11 cellular contexts compared by ENCODE assay signal in the genomic region with DNA sequence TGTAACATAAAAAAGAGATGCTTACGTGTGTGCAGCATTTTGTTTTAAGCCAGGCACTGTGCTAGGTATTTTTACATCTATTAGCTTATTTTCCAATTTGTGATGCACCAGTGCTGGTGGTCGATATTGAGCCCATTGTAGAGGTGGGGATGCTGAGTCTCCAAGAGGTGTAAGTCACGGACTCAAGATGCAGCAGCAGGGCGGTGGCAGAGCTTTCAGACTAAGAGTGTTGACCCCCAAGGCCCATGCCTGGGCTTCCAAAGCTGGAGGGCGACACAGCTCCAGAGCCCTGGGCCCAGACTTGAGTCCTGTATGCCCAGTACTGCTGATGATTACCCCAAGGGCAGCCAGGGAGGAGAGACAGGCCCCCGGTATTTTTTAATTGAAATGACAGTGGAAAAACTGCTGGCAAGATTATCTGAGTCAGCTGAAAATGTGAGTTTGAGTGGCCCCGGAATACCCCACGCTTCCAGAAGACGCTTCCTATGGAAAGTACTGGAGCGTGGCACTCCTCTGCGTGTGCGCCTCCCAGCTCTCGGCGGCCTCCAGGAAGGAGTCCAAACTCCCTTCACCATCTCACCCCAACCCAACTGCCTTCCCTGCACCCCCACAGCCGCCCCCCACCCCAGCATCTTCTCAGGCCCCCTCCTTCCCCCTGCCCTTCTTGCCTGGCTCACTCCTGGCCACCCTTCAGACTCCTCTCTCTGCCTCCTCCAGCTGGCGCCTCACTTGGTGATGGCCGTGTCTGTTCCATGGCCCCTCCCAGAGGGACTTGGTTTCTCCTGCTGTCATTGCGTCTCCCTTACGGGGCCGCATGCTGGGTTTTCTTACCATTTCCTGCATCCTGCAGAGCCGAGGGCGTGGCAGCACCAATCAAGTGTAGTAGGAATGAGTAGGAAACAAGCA. TPM values are rescaled to one million over a fixed set of nuclear protein-coding genes. Genes with fewer than 3 reads are reported as not detected.
DNase-seq lines count a peak whose midpoint lies in the region; ATAC-seq and TF ChIP-seq lines count a peak whose summit lies in the region.
"Had no signal": no experiment of that assay in that cellular context is flagged by ENCODE, and none has a peak within 500 bp of the region (broad histone marks: within the 10 kb centered on the region; RNA-seq: fewer than 3 reads in every experiment).

No MANE protein-coding gene starts in this region.

- no peak for TF ChIP-seq RAD21 in liver (IDR thresholded peaks at IDR 0.05)

- peaks cover 35% of the 10 kb centered on the region for H3K36me3 Mint-ChIP-seq in activated CD4-positive, alpha-beta T cell treated with anti-CD3 and anti-CD28 coated beads, Interleukin-2, amount 10 ng/mL, durations not matched to agents 7 days and 5 days (ENCODE audit: low read depth)

- H3K27ac Mint-ChIP-seq in activated CD4-positive, alpha-beta T cell treated with anti-CD3 and anti-CD28 coated beads, Interleukin-2, amount 10 ng/mL, durations not matched to agents 7 days and 5 days, result peak overlapping the region; percentile 27
- H3K27ac Mint-ChIP-seq: progenitor cell of endocrine pancreas had no signal

- no peak overlapping the region for H3K9ac ChIP-seq in liver (ENCODE audit: low read depth in 1 of 2, low read length in 2 of 2)
- H3K9ac ChIP-seq in stomach smooth muscle (ENCODE audit: low read length in 2 of 2), result peak overlapping the region; percentile 47 to 60

- no peaks in the 10 kb centered on the region for H3K9me3 ChIP-seq in ascending aorta
- H3K9me3 ChIP-seq in liver (ENCODE audit: control insufficient read depth in 4 of 4, low read length in 3 of 4), result no peaks in the 10 kb centered on the region
- H3K9me3 ChIP-seq in stomach smooth muscle (ENCODE audit: control insufficient read depth in 2 of 2, low read length in 2 of 2), result no peaks in the 10 kb centered on the region
- H3K9me3 ChIP-seq: adrenal gland had no signal

- H3K27ac ChIP-seq in ascending aorta, result peak overlapping the region; percentile 17 to 36
- H3K27ac ChIP-seq in liver (ENCODE audit: low read depth in 1 of 2, low read length in 2 of 2), result peak overlapping the region; percentile 22 to 69
- H3K27ac ChIP-seq in stomach smooth muscle (ENCODE audit: low read length), result peak overlapping the region; percentile 99

- H3K4me1 Mint-ChIP-seq in activated CD4-positive, alpha-beta T cell treated with anti-CD3 and anti-CD28 coated beads, Interleukin-2, amount 10 ng/mL, durations not matched to agents 7 days and 5 days, result peaks cover 54% of the 10 kb centered on the region

- intact Hi-C loops in ascending aorta (cut with DNase I), result loop anchor here (2.0 to 5.0 kb wide), 3 partner anchors 36 to 672 kb away; a partner anchor contains a TSS

- peaks cover 2% of the 10 kb centered on the region for H3K9me3 Mint-ChIP-seq in activated CD4-positive, alpha-beta T cell treated with anti-CD3 and anti-CD28 coated beads, Interleukin-2, amount 10 ng/mL, durations not matched to agents 7 days and 5 days

- H3K4me3 Mint-ChIP-seq in activated CD4-positive, alpha-beta T cell treated with anti-CD3 and anti-CD28 coated beads, Interleukin-2, amount 10 ng/mL, durations not matched to agents 7 days and 5 days, result no peak overlapping the region

- CTCF ChIA-PET in activated CD4-positive, alpha-beta T cell treated with anti-CD3 and anti-CD28 coated beads, Interleukin-2, amount 10 ng/mL, durations not matched to agents 7 days and 5 days (lab: Charles Lee), result interaction anchor here (1.0 to 2.4 kb wide), 5 partner anchors 12 to 23 kb away, joined by 3 to 7 read pairs (median 3); no protein-coding TSS in a partner anchor

- H3K4me1 ChIP-seq in ascending aorta (peaks cover 25 to 39% of the 10 kb centered on the region in 2 donors), liver (ENCODE audit: control insufficient read depth in 4 of 4, insufficient read depth in 4 of 4, low read length in 3 of 4) (peaks cover 1 to 9% (median 4%) of the 10 kb centered on the region in 4 donors), stomach smooth muscle (ENCODE audit: control insufficient read depth, insufficient read depth, low read length) (peaks cover 75% of the 10 kb centered on the region)

- no peaks in the 10 kb centered on the region for H3K27me3 Mint-ChIP-seq in activated CD4-positive, alpha-beta T cell treated with anti-CD3 and anti-CD28 coated beads, Interleukin-2, amount 10 ng/mL, durations not matched to agents 7 days and 5 days
- H3K27me3 Mint-ChIP-seq: progenitor cell of endocrine pancreas had no signal

- no peak for DNase-seq in activated CD4-positive, alpha-beta T cell treated with anti-CD3 and anti-CD28 coated beads, Interleukin-2, amount 10 ng/mL, durations not matched to agents 7 days and 5 days
- no peak for DNase-seq in activated CD4-positive, alpha-beta T cell treated with anti-CD3 and anti-CD28 coated beads, Interleukin-2, amount 50 U/mL, for 1 hour
- peak in 1 of 2 donors; percentile 60 for DNase-seq in ascending aorta (ENCODE audit: low spot score in 2 of 2)
- DNase-seq in NCI-H2227 (lab: John Stamatoyannopoulos, UW; ENCODE audit: unreplicated experiment), result no peak
- DNase-seq in NCI-H1417 treated with DMSO at 0.1 percent for 48 hours (lab: John Stamatoyannopoulos, UW), result no peak
- DNase-seq: activated CD4-positive, alpha-beta T cell treated with anti-CD3 and anti-CD28 coated beads for 1 hour had no signal

- no peaks in the 10 kb centered on the region for H3K36me3 ChIP-seq in ascending aorta
- H3K36me3 ChIP-seq in liver (ENCODE audit: control insufficient read depth in 4 of 4, insufficient read depth in 3 of 4, low read depth in 1 of 4, low read length in 3 of 4), result no peaks in the 10 kb centered on the region
- H3K36me3 ChIP-seq in stomach smooth muscle (ENCODE audit: control insufficient read depth in 2 of 2, insufficient read depth in 2 of 2, low read length in 2 of 2), result no peaks in the 10 kb centered on the region
- H3K36me3 ChIP-seq: adrenal gland had no signal

- POLR2A ChIA-PET in activated CD4-positive, alpha-beta T cell treated with anti-CD3 and anti-CD28 coated beads, Interleukin-2, amount 10 ng/mL, durations not matched to agents 7 days and 5 days (lab: Charles Lee), result no interaction called here

- no peak for ATAC-seq in HG02938 (IDR thresholded peaks at IDR 0.05; ENCODE audit: unreplicated experiment)

- WGBS in liver, result 87% methylated on average over 22 of the region's 22 CpGs

- H3K27me3 ChIP-seq in ascending aorta (no peaks in the 10 kb centered on the region), liver (ENCODE audit: control insufficient read depth in 4 of 4, insufficient read depth in 4 of 4, low read length in 3 of 4) (no peaks in the 10 kb centered on the region), stomach smooth muscle (ENCODE audit: control insufficient read depth in 1 of 2, insufficient read depth in 2 of 2, low read length in 2 of 2) (no peaks in the 10 kb centered on the region)
- H3K27me3 ChIP-seq: adrenal gland had no signal

- H3K4me3 ChIP-seq in ascending aorta, result no peak overlapping the region
- no peak overlapping the region for H3K4me3 ChIP-seq in liver (ENCODE audit: low read depth in 1 of 3, low read length in 3 of 3)
- H3K4me3 ChIP-seq in stomach smooth muscle (ENCODE audit: low read length in 2 of 2), result peak overlapping the region; percentile 12 to 58
- H3K4me3 ChIP-seq: adrenal gland had no signal

- no peak for TF ChIP-seq CTCF in ascending aorta (IDR thresholded peaks at IDR 0.05)
- TF ChIP-seq CTCF in liver (IDR thresholded peaks at IDR 0.05; ENCODE audit: low read depth, low read length, missing input control), result no peak

TF ChIP-seq in liver, 16 proteins besides CTCF, POLR2A, EP300 and RAD21 (continues in another document):
- TF ChIP-seq TAF1 (conservative IDR thresholded peaks at IDR 0.05), result no peak
- no peak for TF ChIP-seq RXRA (IDR thresholded peaks at IDR 0.05)
- TF ChIP-seq SP1 (IDR thresholded peaks at IDR 0.05), result no peak
- no peak for TF ChIP-seq JUND (IDR thresholded peaks at IDR 0.05)
- TF ChIP-seq YY1 (IDR thresholded peaks at IDR 0.05), result no peak
- TF ChIP-seq EGR1 (IDR thresholded peaks at IDR 0.05; ENCODE audit: low read depth in 2 of 2), result no peak
- TF ChIP-seq, protein P1, sequence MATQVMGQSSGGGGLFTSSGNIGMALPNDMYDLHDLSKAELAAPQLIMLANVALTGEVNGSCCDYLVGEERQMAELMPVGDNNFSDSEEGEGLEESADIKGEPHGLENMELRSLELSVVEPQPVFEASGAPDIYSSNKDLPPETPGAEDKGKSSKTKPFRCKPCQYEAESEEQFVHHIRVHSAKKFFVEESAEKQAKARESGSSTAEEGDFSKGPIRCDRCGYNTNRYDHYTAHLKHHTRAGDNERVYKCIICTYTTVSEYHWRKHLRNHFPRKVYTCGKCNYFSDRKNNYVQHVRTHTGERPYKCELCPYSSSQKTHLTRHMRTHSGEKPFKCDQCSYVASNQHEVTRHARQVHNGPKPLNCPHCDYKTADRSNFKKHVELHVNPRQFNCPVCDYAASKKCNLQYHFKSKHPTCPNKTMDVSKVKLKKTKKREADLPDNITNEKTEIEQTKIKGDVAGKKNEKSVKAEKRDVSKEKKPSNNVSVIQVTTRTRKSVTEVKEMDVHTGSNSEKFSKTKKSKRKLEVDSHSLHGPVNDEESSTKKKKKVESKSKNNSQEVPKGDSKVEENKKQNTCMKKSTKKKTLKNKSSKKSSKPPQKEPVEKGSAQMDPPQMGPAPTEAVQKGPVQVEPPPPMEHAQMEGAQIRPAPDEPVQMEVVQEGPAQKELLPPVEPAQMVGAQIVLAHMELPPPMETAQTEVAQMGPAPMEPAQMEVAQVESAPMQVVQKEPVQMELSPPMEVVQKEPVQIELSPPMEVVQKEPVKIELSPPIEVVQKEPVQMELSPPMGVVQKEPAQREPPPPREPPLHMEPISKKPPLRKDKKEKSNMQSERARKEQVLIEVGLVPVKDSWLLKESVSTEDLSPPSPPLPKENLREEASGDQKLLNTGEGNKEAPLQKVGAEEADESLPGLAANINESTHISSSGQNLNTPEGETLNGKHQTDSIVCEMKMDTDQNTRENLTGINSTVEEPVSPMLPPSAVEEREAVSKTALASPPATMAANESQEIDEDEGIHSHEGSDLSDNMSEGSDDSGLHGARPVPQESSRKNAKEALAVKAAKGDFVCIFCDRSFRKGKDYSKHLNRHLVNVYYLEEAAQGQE (IDR thresholded peaks at IDR 0.05), result no peak
- no peak for TF ChIP-seq FOXA1 (IDR thresholded peaks at IDR 0.05)
- TF ChIP-seq HNF4A (conservative IDR thresholded peaks at IDR 0.05), result no peak
- no peak for TF ChIP-seq GABPA (IDR thresholded peaks at IDR 0.05 in 1 of 2, conservative IDR thresholded peaks at IDR 0.05 in 1 of 2)
- TF ChIP-seq, protein P2, sequence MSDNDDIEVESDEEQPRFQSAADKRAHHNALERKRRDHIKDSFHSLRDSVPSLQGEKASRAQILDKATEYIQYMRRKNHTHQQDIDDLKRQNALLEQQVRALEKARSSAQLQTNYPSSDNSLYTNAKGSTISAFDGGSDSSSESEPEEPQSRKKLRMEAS (IDR thresholded peaks at IDR 0.05), result no peak

RNA-seq across cellular contexts. Expression of a gene that starts 40.7 kb away (rescaled TPM):
- 10 to 100 TPM; 27.3 to 33.9 TPM for total RNA-seq in activated CD4-positive, alpha-beta T cell treated with anti-CD3 and anti-CD28 coated beads, Interleukin-2, amount 10 ng/mL, durations not matched to agents 7 days and 5 days
- 21.2 TPM for total RNA-seq in ascending aorta
- 1 to 10 TPM; 4.1 to 4.9 TPM for total RNA-seq in liver
- polyA plus RNA-seq in liver, result 1 to 10 TPM; 3.7 to 5.2 TPM

Comparison
In these comparisons a context has a peak if more than half of its experiments do, and no peak if none do; other contexts are left out.
1. H3K27ac ChIP-seq: peak in every context shown above with its lines; median percentile 99 in stomach smooth muscle; 46 in liver; 26 in ascending aorta.
2. H3K4me3 ChIP-seq: peak in stomach smooth muscle (2 of 2); none in ascending aorta (0 of 2) and liver (0 of 3).
3. H3K9ac ChIP-seq: peak in stomach smooth muscle (2 of 2); none in liver (0 of 2).